ENCODE assay signal across 16 cellular contexts in the genomic region with DNA sequence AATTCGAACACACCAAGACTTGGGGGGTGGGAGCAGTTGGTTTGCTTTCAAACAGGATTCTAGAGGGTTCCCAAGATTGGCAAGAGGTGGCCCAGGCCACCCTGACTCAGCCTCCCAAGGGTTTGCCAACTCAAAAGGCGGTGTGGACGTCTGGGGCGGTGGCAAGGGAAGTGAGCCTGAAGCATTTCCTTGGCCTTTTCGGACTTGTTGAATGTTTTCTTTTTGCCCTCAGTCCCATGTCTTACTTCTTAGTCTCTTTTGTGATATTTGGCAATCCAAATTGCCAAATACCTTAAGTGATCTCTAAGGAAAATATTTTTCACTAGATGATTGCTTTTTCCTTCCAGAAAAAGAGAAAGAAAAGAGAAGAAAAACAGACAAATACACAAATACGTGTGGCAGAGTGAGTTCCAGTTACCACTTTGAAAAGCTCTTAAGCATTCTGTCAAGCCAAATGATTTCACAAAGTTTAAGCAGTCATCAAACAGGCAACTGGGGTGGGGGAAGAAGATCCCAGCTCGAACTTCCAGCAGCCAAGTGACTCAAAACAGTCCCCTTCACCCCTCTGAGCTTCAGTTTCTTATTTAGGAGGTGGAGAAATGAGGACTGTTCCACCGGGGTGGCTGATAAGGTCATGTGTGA.
A peak's percentile ranks its signal among the peaks of the same experiment; 100 is the strongest.
DNase-seq lines count a peak whose midpoint lies in the region; ATAC-seq, FAIRE-seq and TF ChIP-seq lines count a peak whose summit lies in the region.
"Had no signal": no experiment of that assay in that cellular context is flagged by ENCODE, and none has a peak within 500 bp of the region (broad histone marks: within the 10 kb centered on the region; RNA-seq: fewer than 3 reads in every experiment).

No MANE protein-coding gene starts in this region.

- no peak overlapping the region for H3K18ac ChIP-seq in mesendoderm (ENCODE audit: low read length)

- H3K4ac ChIP-seq in mesendoderm (ENCODE audit: low read depth, low read length): no peak overlapping the region

- H3K36me3 ChIP-seq in ACC112 (ENCODE audit: insufficient read depth, low read length) (no peaks in the 10 kb centered on the region), astrocyte (ENCODE audit: insufficient read depth, low read length) (no peaks in the 10 kb centered on the region), gastroesophageal sphincter (no peaks in the 10 kb centered on the region), prostate gland (no peaks in the 10 kb centered on the region), mesendoderm (ENCODE audit: control insufficient read depth, insufficient read depth, low read length) (no peaks in the 10 kb centered on the region)

- no peak overlapping the region for H2BK5ac ChIP-seq in mesendoderm (ENCODE audit: low read length)

- no peak overlapping the region for H2AK5ac ChIP-seq in mesendoderm (ENCODE audit: low read length)

- H3K4me1 ChIP-seq in ACC112 (ENCODE audit: control insufficient read depth, insufficient read depth, low read length, unreplicated experiment): peaks cover 41% of the 10 kb centered on the region
- H3K4me1 ChIP-seq in astrocyte (ENCODE audit: insufficient read depth, low read length): peaks cover 8% of the 10 kb centered on the region
- peaks cover 0 to 32% (median 0%) of the 10 kb centered on the region in 3 donors for H3K4me1 ChIP-seq in gastroesophageal sphincter
- no peaks in the 10 kb centered on the region for H3K4me1 ChIP-seq in prostate gland (replicated peaks)
- H3K4me1 ChIP-seq in mesendoderm (ENCODE audit: control insufficient read depth, low read depth, low read length): peaks cover 1% of the 10 kb centered on the region

- peak overlapping the region; percentile 97 for H3K27ac ChIP-seq in ACC112 (ENCODE audit: low read depth, low read length)
- H3K27ac ChIP-seq in astrocyte (ENCODE audit: low read depth, low read length): no peak overlapping the region
- H3K27ac ChIP-seq in gastroesophageal sphincter: peak overlapping the region in 3 of 4 donors; percentile 62 to 72 (median 72)
- H3K27ac ChIP-seq in prostate gland: peak overlapping the region; percentile 25 to 27
- no peak overlapping the region for H3K27ac ChIP-seq in mesendoderm (ENCODE audit: low read depth, low read length)

- peak; percentile 9 for FAIRE-seq in astrocyte (lab: Jason Lieb, UNC)
- FAIRE-seq: A204.1 had no signal

- H3K36me3 Mint-ChIP-seq in astrocyte (ENCODE audit: low read depth, unreplicated experiment): no peaks in the 10 kb centered on the region

- no peak overlapping the region for H2BK120ac ChIP-seq in mesendoderm (ENCODE audit: low read depth, low read length)

- peaks cover 4% of the 10 kb centered on the region for H3K4me1 Mint-ChIP-seq in astrocyte (ENCODE audit: low read depth, unreplicated experiment)

- H3K27ac Mint-ChIP-seq in astrocyte (ENCODE audit: unreplicated experiment): no peak overlapping the region
- H3K27ac Mint-ChIP-seq: activated T-cell treated with anti-CD3 and anti-CD28 coated beads, Interleukin-2, amount 50 U/mL, for 24 hours; H9 had no signal

- peaks cover 5% of the 10 kb centered on the region for H3K9me3 Mint-ChIP-seq in astrocyte (ENCODE audit: unreplicated experiment)
- H3K9me3 Mint-ChIP-seq: activated T-cell treated with anti-CD3 and anti-CD28 coated beads, Interleukin-2, amount 50 U/mL, for 24 hours; H9 had no signal

- H3K79me2 ChIP-seq in ACC112 (ENCODE audit: control insufficient read depth, insufficient read depth, low read length, unreplicated experiment): no peaks in the 10 kb centered on the region
- H3K79me2 ChIP-seq in astrocyte (ENCODE audit: insufficient read depth, low read length): no peaks in the 10 kb centered on the region
- no peaks in the 10 kb centered on the region for H3K79me2 ChIP-seq in mesendoderm (ENCODE audit: control insufficient read depth, insufficient read depth, low read length)

- no peak overlapping the region for H4K8ac ChIP-seq in mesendoderm (ENCODE audit: low read depth, low read length)

- WGBS in gastroesophageal sphincter (ENCODE audit: low coverage in 1 of 2), 2 donors: 32 to 45% methylated on average over 4 to 8 of the region's 8 CpGs
- 59% methylated on average over 8 of the region's 8 CpGs for WGBS in prostate gland
- WGBS in mesendoderm (ENCODE audit: extremely low coverage, insufficient coverage, low lambda C conversion rate): no CpG with 5 or more reads among the region's 8 CpGs

- no peak overlapping the region for H4K5ac ChIP-seq in mesendoderm (ENCODE audit: low read length)

- DNase-seq in astrocyte (ENCODE audit: low read depth): peak; percentile 31
- DNase-seq in prostate gland (ENCODE audit: low spot score): no peak
- no peak for DNase-seq in NCI-H2107 (lab: John Stamatoyannopoulos, UW)
- DNase-seq in mesendoderm: no peak
- DNase-seq: activated T-cell treated with anti-CD3 and anti-CD28 coated beads, Interleukin-2, amount 50 U/mL, for 24 hours; H9; kidney glomerular epithelial cell; NCI-H1417 treated with DMSO at 0.1 percent for 48 hours; NCI-H748 treated with DMSO at 0.1 percent for 48 hours; occipital lobe had no signal

- H3K4me3 ChIP-seq in ACC112 (ENCODE audit: low read depth, low read length): peak overlapping the region; percentile 36
- H3K4me3 ChIP-seq in astrocyte (ENCODE audit: insufficient read depth, low read depth, low read length): no peak overlapping the region
- H3K4me3 ChIP-seq in gastroesophageal sphincter: no peak overlapping the region
- H3K4me3 ChIP-seq in prostate gland: no peak overlapping the region
- H3K4me3 ChIP-seq in mesendoderm (ENCODE audit: low read length): no peak overlapping the region

- no peak for TF ChIP-seq CTCF in astrocyte (IDR thresholded peaks at IDR 0.05; ENCODE audit: insufficient read depth, low read depth, low read length)
- no peak for TF ChIP-seq CTCF in gastroesophageal sphincter (IDR thresholded peaks at IDR 0.05)
- TF ChIP-seq CTCF in prostate gland (IDR thresholded peaks at IDR 0.05): no peak

- ATAC-seq in gastroesophageal sphincter (peak; percentile 74), HG03354 (IDR thresholded peaks at IDR 0.05; ENCODE audit: poor library complexity, severe bottlenecking, unreplicated experiment) (no peak), HG03521 (IDR thresholded peaks at IDR 0.05; ENCODE audit: unreplicated experiment) (no peak)
- ATAC-seq: activated CD4-positive, CD25-positive, alpha-beta regulatory T cell treated with anti-CD3 and anti-CD28 coated beads, Interleukin-2, amount 50 U/mL, for 24 hours had no signal

- H3K4me3 Mint-ChIP-seq in astrocyte (ENCODE audit: unreplicated experiment): no peak overlapping the region
- H3K4me3 Mint-ChIP-seq: activated T-cell treated with anti-CD3 and anti-CD28 coated beads, Interleukin-2, amount 50 U/mL, for 24 hours; H9 had no signal

- no peaks in the 10 kb centered on the region for H3K79me1 ChIP-seq in mesendoderm (ENCODE audit: low read length)

- H3K9ac ChIP-seq in astrocyte (ENCODE audit: low read length) (no peak overlapping the region), mesendoderm (ENCODE audit: low read length) (no peak overlapping the region)

- no peaks in the 10 kb centered on the region for H3K9me3 ChIP-seq in astrocyte (ENCODE audit: insufficient read depth, low read depth, low read length)
- no peaks in the 10 kb centered on the region for H3K9me3 ChIP-seq in gastroesophageal sphincter
- no peaks in the 10 kb centered on the region for H3K9me3 ChIP-seq in prostate gland

- H2BK15ac ChIP-seq in mesendoderm (replicated peaks; ENCODE audit: low read depth): no peak overlapping the region

- peaks cover 10% of the 10 kb centered on the region for H3K27me3 Mint-ChIP-seq in astrocyte (ENCODE audit: low read depth, unreplicated experiment)

- no peak overlapping the region for H3K23ac ChIP-seq in mesendoderm (ENCODE audit: low read length)

- intact Hi-C loops in prostate gland (cut with DNase I): loop anchor here (5.0 kb wide), 1 partner anchor 63 kb away; no protein-coding TSS in a partner anchor

- H2AFZ ChIP-seq in ACC112 (ENCODE audit: low read length, unreplicated experiment): peak overlapping the region; percentile 90
- H2AFZ ChIP-seq in astrocyte (ENCODE audit: low read depth, low read length): peak overlapping the region; percentile 47

- H3K56ac ChIP-seq in mesendoderm (ENCODE audit: low read length): no peak overlapping the region

- no peaks in the 10 kb centered on the region for H4K20me1 ChIP-seq in astrocyte (ENCODE audit: insufficient read depth, low read length)

- H3K27me3 ChIP-seq in ACC112 (ENCODE audit: insufficient read depth, low read length) (no peaks in the 10 kb centered on the region), astrocyte (ENCODE audit: insufficient read depth, low read length) (no peaks in the 10 kb centered on the region), gastroesophageal sphincter (no peaks in the 10 kb centered on the region), prostate gland (replicated peaks; ENCODE audit: insufficient read depth) (no peaks in the 10 kb centered on the region), mesendoderm (ENCODE audit: insufficient read depth, low read length, poor library complexity) (no peaks in the 10 kb centered on the region)

- H3K4me2 ChIP-seq in astrocyte (ENCODE audit: low read length): peak overlapping the region; percentile 37
- H3K4me2 ChIP-seq in mesendoderm (ENCODE audit: low read length): no peak overlapping the region

- no peak for TF ChIP-seq EP300 in gastroesophageal sphincter (IDR thresholded peaks at IDR 0.05)

- TF ChIP-seq POLR2A in gastroesophageal sphincter (IDR thresholded peaks at IDR 0.05) (no peak), prostate gland (IDR thresholded peaks at IDR 0.05) (no peak)

Comparison
In these comparisons a context has a peak if more than half of its experiments do, and no peak if none do; other contexts are left out.
1. H3K27ac ChIP-seq: peak in ACC112 (single experiment), gastroesophageal sphincter (3 of 4) and prostate gland (2 of 2); none in astrocyte (single experiment) and mesendoderm (single experiment).